Comparison of ENCODE assay signal across 16 cellular contexts in genomic region chr3:127067116-127067910, GRCh38.
"Had no signal": no experiment of that assay in that cellular context is flagged by ENCODE, and none has a peak within 500 bp of the region (broad histone marks: within the 10 kb centered on the region; RNA-seq: fewer than 3 reads in every experiment).

No MANE protein-coding gene starts in this region.

- H3K36me3 ChIP-seq: adrenal gland, gastroesophageal sphincter, ovary, transverse colon had no signal

- DNase-seq: activated CD4-positive, alpha-beta memory T cell treated with anti-CD3 and anti-CD28 coated beads, Interleukin-2, amount 10 ng/mL, durations not matched to agents 7 days and 5 days; activated naive CD4-positive, alpha-beta T cell; activated T-cell treated with anti-CD3 and anti-CD28 coated beads, Interleukin-2, amount 50 U/mL, for 48 hours; hippocampal formation; mammary epithelial cell; ovary; SK-N-SH; T-helper 1 cell; transverse colon had no signal

- H3K4me3 ChIP-seq: adrenal gland, gastroesophageal sphincter, ovary, skin epidermis, transverse colon had no signal

- H3K9me3 Mint-ChIP-seq: activated CD4-positive, alpha-beta memory T cell treated with anti-CD3 and anti-CD28 coated beads, Interleukin-2, amount 10 ng/mL, durations not matched to agents 7 days and 5 days; dendritic cell treated with granulocyte-macrophage colony-stimulating factor and Interleukin-4, amounts not matched to agents 40 ng/mL and 50 ng/mL, for 4 days; naive thymus-derived CD8-positive, alpha-beta T cell; stimulated activated memory B cell treated with anti-CD40 and anti-IgM and Interleukin-4, amounts not matched to agents 10 μg/mL and 1 μg/mL and 100 μg/mL, for 72 hours had no signal

- H3K27ac ChIP-seq: adrenal gland, gastroesophageal sphincter, ovary, skin epidermis, transverse colon, VCaP had no signal

- H3K27ac Mint-ChIP-seq: activated CD4-positive, alpha-beta memory T cell treated with anti-CD3 and anti-CD28 coated beads, Interleukin-2, amount 10 ng/mL, durations not matched to agents 7 days and 5 days; dendritic cell treated with granulocyte-macrophage colony-stimulating factor and Interleukin-4, amounts not matched to agents 40 ng/mL and 50 ng/mL, for 4 days; stimulated activated memory B cell treated with anti-CD40 and anti-IgM and Interleukin-4, amounts not matched to agents 10 μg/mL and 1 μg/mL and 100 μg/mL, for 72 hours had no signal

- ATAC-seq: gastroesophageal sphincter; naive thymus-derived CD8-positive, alpha-beta T cell; stimulated activated memory B cell treated with anti-CD40 and anti-IgM and Interleukin-4, amounts not matched to agents 10 μg/mL and 1 μg/mL and 100 μg/mL, for 72 hours had no signal

- H3K9me3 ChIP-seq: adrenal gland, gastroesophageal sphincter, ovary, SK-N-SH, transverse colon had no signal

- H3K4me1 ChIP-seq: adrenal gland, gastroesophageal sphincter, transverse colon had no signal

- H3K27me3 Mint-ChIP-seq: activated CD4-positive, alpha-beta memory T cell treated with anti-CD3 and anti-CD28 coated beads, Interleukin-2, amount 10 ng/mL, durations not matched to agents 7 days and 5 days had no signal

- H3K27me3 ChIP-seq: adrenal gland, ovary had no signal

- H3K36me3 Mint-ChIP-seq: naive thymus-derived CD8-positive, alpha-beta T cell; stimulated activated memory B cell treated with anti-CD40 and anti-IgM and Interleukin-4, amounts not matched to agents 10 μg/mL and 1 μg/mL and 100 μg/mL, for 72 hours had no signal

- H3K4me1 Mint-ChIP-seq: activated CD4-positive, alpha-beta memory T cell treated with anti-CD3 and anti-CD28 coated beads, Interleukin-2, amount 10 ng/mL, durations not matched to agents 7 days and 5 days; stimulated activated memory B cell treated with anti-CD40 and anti-IgM and Interleukin-4, amounts not matched to agents 10 μg/mL and 1 μg/mL and 100 μg/mL, for 72 hours had no signal

- H3K4me3 Mint-ChIP-seq: activated CD4-positive, alpha-beta memory T cell treated with anti-CD3 and anti-CD28 coated beads, Interleukin-2, amount 10 ng/mL, durations not matched to agents 7 days and 5 days; dendritic cell treated with granulocyte-macrophage colony-stimulating factor and Interleukin-4, amounts not matched to agents 40 ng/mL and 50 ng/mL, for 4 days; naive thymus-derived CD8-positive, alpha-beta T cell; stimulated activated memory B cell treated with anti-CD40 and anti-IgM and Interleukin-4, amounts not matched to agents 10 μg/mL and 1 μg/mL and 100 μg/mL, for 72 hours had no signal
